In the genomic region with DNA sequence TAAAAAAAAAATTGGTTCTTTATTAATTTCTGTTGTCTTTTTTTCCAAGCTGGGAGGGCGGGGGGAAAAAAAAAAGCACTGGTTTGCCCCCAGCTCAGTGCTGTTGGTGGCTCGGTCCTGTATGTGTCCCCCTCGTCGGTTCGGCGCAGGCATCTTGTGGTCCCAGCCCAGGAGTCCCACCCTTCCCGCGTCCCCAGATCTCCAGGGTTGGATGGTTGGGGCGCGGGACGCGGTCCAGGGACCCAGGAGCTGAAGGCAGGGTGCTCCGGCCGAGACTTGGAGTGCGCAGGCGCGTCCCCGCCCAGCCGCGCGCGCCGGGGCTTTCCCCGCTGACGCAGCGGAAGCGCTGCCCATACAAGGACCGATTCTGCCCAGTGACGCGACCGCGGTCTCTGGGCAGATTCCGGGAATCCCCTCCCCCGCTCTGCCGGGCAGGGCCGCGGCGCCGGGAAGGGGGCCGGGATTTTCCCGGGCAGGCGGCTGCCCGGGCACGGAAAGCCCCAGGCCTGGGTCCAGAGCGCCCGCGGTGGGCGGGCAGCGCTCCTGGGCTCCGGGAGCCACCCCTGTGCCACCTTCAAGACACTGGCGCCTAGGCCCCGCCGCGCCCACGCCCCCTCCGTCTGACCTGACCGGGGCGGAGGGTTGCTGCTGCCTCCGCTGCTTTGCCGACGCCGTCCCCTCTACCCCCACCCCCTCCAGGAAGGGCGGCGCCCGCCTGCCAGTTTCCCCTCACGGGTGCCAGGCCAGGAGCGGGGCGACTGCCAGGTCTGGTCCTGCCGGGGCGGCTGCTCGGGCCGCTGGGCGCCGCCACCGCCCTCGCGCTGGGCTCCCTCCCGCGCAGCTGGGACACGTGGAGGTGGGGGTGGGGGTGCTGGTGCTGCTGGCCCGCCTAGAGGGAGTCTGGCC, we compare ENCODE assay signal across 8 cellular contexts. TPM values are rescaled to one million over a fixed set of nuclear protein-coding genes. Genes with fewer than 3 reads are reported as not detected.
DNase-seq lines count a peak whose midpoint lies in the region; ATAC-seq and TF ChIP-seq lines count a peak whose summit lies in the region.

No MANE protein-coding gene starts in this region.

- peak overlapping the region; percentile 94 to 100 (median 99) for H3K27ac ChIP-seq in heart right ventricle
- peak overlapping the region; percentile 96 to 100 (median 98) for H3K27ac ChIP-seq in upper lobe of left lung

- ATAC-seq in T-cell (replicated peaks in 1 of 4) (peak; percentile 45 to 57 (median 55)), heart right ventricle (peak; percentile 26 to 64 (median 54)), upper lobe of left lung (ENCODE audit: low FRiP score in 2 of 2) (peak; percentile 40 to 45)

- DNase-seq in DMS79 treated with DMSO at 0.1 percent for 48 hours (lab: John Stamatoyannopoulos, UW) (peak; percentile 91), H7 (peak; percentile 99), NCI-H1105 (lab: John Stamatoyannopoulos, UW) (peak; percentile 89), T-cell (peak; percentile 86 to 97 (median 94)), amniotic epithelial cell (ENCODE audit: low read depth) (peak; percentile 87), heart right ventricle (peak; percentile 92 to 95), posterior vena cava (ENCODE audit: low spot score) (peak; percentile 98), upper lobe of left lung (peak; percentile 91 to 98)

- CTCF ChIA-PET in T-cell (lab: Charles Lee): interaction anchor here (0.6 to 3.6 kb wide), 4 partner anchors 11 to 120 kb away, joined by 4 to 22 read pairs (median 12); partner anchors contain the start of gene HOOK2 (in 1 of the 2)

- peak overlapping the region; percentile 96 to 97 for H3K27ac Mint-ChIP-seq in T-cell

- no peaks in the 10 kb centered on the region for H3K27me3 Mint-ChIP-seq in T-cell

- peak; percentile 82 to 99 (median 98) for TF ChIP-seq EP300 in upper lobe of left lung (IDR thresholded peaks at IDR 0.05)

- peak overlapping the region; percentile 92 for H3K4me3 Mint-ChIP-seq in T-cell

- WGBS in heart right ventricle, 2 donors: 1% methylated on average over 68 to 81 of the region's 81 CpGs
- WGBS in upper lobe of left lung, 2 donors: 0% methylated on average over 28 to 38 of the region's 81 CpGs

- 0 out of 2 replicates have a peak, but pooled peaks cover 2% of the 10 kb centered on the region for H3K36me3 ChIP-seq in H7 (replicated peaks; ENCODE audit: control insufficient read depth, insufficient read depth, low read length)
- H3K36me3 ChIP-seq in heart right ventricle: peaks cover 0 to 29% (median 0%) of the 10 kb centered on the region in 9 donors
- H3K36me3 ChIP-seq in upper lobe of left lung: peaks cover 0 to 12% (median 0%) of the 10 kb centered on the region in 4 donors

- H3K27me3 ChIP-seq in H7 (ENCODE audit: control insufficient read depth, insufficient read depth, low read length) (peaks cover 21% of the 10 kb centered on the region), heart right ventricle (no peaks in the 10 kb centered on the region), upper lobe of left lung (no peaks in the 10 kb centered on the region)

- peaks cover 12 to 50% (median 38%) of the 10 kb centered on the region in 9 donors for H3K4me1 ChIP-seq in heart right ventricle
- H3K4me1 ChIP-seq in upper lobe of left lung: peaks cover 32 to 46% (median 36%) of the 10 kb centered on the region in 4 donors

- POLR2A ChIA-PET in T-cell (lab: Charles Lee): interaction anchor here (0.5 to 3.7 kb wide), 10 partner anchors 10 to 1577 kb away, joined by 4 to 45 read pairs (median 6); partner anchors contain the start of gene GET3 (in 1 of the 2)

- no peaks in the 10 kb centered on the region for H3K9me3 Mint-ChIP-seq in T-cell

- TF ChIP-seq POLR2A in upper lobe of left lung (IDR thresholded peaks at IDR 0.05): peak; percentile 6 to 92 (median 70)

- H3K9me3 ChIP-seq in heart right ventricle: no peaks in the 10 kb centered on the region
- no peaks in the 10 kb centered on the region for H3K9me3 ChIP-seq in upper lobe of left lung

- intact Hi-C loops in heart right ventricle (cut with DNase I) (loop anchor here in 6 of 10 donors (1.0 to 10.0 kb wide), 6 partner anchors 15 to 361 kb away; partner anchors contain the start of genes IER2 (in 2 of the 6), STX10 (in 2 of the 6), GET3 (in 1 of the 6) and TNPO2 (in 1 of the 6)), posterior vena cava (cut with DNase I) (loop anchor here in 1 of 2 donors (2.0 to 5.0 kb wide), 2 partner anchors 15 to 229 kb away; no protein-coding TSS in a partner anchor)

- H3K4me3 ChIP-seq in H7 (ENCODE audit: insufficient read depth, low read depth, low read length) (peak overlapping the region; percentile 70), heart right ventricle (peak overlapping the region; percentile 64 to 100 (median 85)), upper lobe of left lung (peak overlapping the region; percentile 84 to 96 (median 94))

- peaks cover 3% of the 10 kb centered on the region for H3K36me3 Mint-ChIP-seq in T-cell

- H3K4me1 Mint-ChIP-seq in T-cell: peaks cover 38 to 50% (median 41%) of the 10 kb centered on the region in 3 donors

- peak in 2 of 9 donors; percentile 13 for TF ChIP-seq CTCF in heart right ventricle (IDR thresholded peaks at IDR 0.05)
- no peak for TF ChIP-seq CTCF in upper lobe of left lung (IDR thresholded peaks at IDR 0.05)

RNA-seq across cellular contexts. Expression of gene JUNB, which starts 2.3 kb away (rescaled TPM):
- total RNA-seq in H7 (2014; rRNA removed; shearing (Covaris generic)): 10.0 and 22.6 TPM in 2 replicates
- total RNA-seq in T-cell (1,000 to 10,000 TPM in 2 of 5 donors, 100 to 1,000 TPM in 3; 117 to 2,289 (median 138) TPM), heart right ventricle (100 to 1,000 TPM in 4 of 10 donors, 10 to 100 TPM in 6; 22.4 to 247 (median 70.0) TPM), posterior vena cava (100 to 1,000 TPM; 193 to 418 TPM), upper lobe of left lung (100 to 1,000 TPM; 127 to 422 (median 354) TPM)
- polyA plus RNA-seq in heart right ventricle: 10 to 100 TPM; 41.2 to 65.4 TPM

RNA-seq across cellular contexts. Expression of gene PRDX2, which starts 8.1 kb away (rescaled TPM):
- total RNA-seq in H7 (2014; rRNA removed; shearing (Covaris generic)): 508 and 571 TPM in 2 replicates
- total RNA-seq in T-cell (100 to 1,000 TPM in 3 of 5 donors, 10 to 100 TPM in 2; 94.5 to 150 (median 134) TPM), heart right ventricle (100 to 1,000 TPM; 532 to 789 (median 744) TPM), posterior vena cava (100 to 1,000 TPM; 126 to 130 TPM), upper lobe of left lung (100 to 1,000 TPM in 4 of 6 donors, 10 to 100 TPM in 2; 57.6 to 173 (median 123) TPM)
- polyA plus RNA-seq in heart right ventricle: 100 to 1,000 TPM; 235 to 827 TPM

RNA-seq across cellular contexts. Expression of gene THSD8, which starts 8.3 kb away (rescaled TPM):
- total RNA-seq in H7 (2014; rRNA removed; shearing (Covaris generic)): not detected in 2 replicates
- total RNA-seq in T-cell (1 to 10 TPM in 1 of 5 donors, under 1 TPM in 3, not detected in 1; 0.63 to 2.4 (median 0.97) TPM), heart right ventricle (1 to 10 TPM in 9 of 10 donors, under 1 TPM in 1; 0.72 to 4.8 (median 2.4) TPM), posterior vena cava (1 to 10 TPM in 1 of 2 donors, under 1 TPM in 1; 1.00 to 1.6 TPM), upper lobe of left lung (1 to 10 TPM in 2 of 6 donors, not detected in 4; 4.6 to 6.0 TPM)
- 1 to 10 TPM; 2.7 to 3.8 TPM for polyA plus RNA-seq in heart right ventricle

RNA-seq across cellular contexts. Expression of gene RNASEH2A, which starts 12.8 kb away (rescaled TPM):
- 85.4 and 104 TPM in 2 replicates for total RNA-seq in H7 (2014; rRNA removed; shearing (Covaris generic))
- 10 to 100 TPM in 3 of 5 donors, 1 to 10 TPM in 2; 4.7 to 18.0 (median 15.0) TPM for total RNA-seq in T-cell
- total RNA-seq in heart right ventricle: 1 to 10 TPM; 1.9 to 5.7 (median 4.1) TPM
- 1 to 10 TPM; 3.1 to 6.9 TPM for polyA plus RNA-seq in heart right ventricle
- total RNA-seq in posterior vena cava: 1 to 10 TPM; 4.3 to 5.1 TPM
- total RNA-seq in upper lobe of left lung: 1 to 10 TPM; 4.2 to 7.6 (median 5.6) TPM

RNA-seq across cellular contexts. Expression of gene HOOK2, which starts 18.2 kb away (rescaled TPM):
- total RNA-seq in H7 (2014; rRNA removed; shearing (Covaris generic)): 15.4 and 30.4 TPM in 2 replicates
- total RNA-seq in T-cell: 10 to 100 TPM; 19.7 to 26.6 (median 22.8) TPM
- 10 to 100 TPM; 47.8 to 79.3 (median 57.8) TPM for total RNA-seq in heart right ventricle
- 100 to 1,000 TPM in 1 of 2 donors, 10 to 100 TPM in 1; 29.7 to 173 TPM for polyA plus RNA-seq in heart right ventricle
- total RNA-seq in posterior vena cava: 10 to 100 TPM; 20.2 to 21.7 TPM
- 100 to 1,000 TPM in 2 of 6 donors, 10 to 100 TPM in 4; 48.9 to 367 (median 79.6) TPM for total RNA-seq in upper lobe of left lung

Comparison
In these comparisons a context has a peak if more than half of its experiments do, and no peak if none do; other contexts are left out.
1. Peak in every context shown above with its lines: DNase-seq, ATAC-seq, H3K4me3 ChIP-seq and H3K27ac ChIP-seq.